17 cellular contexts compared by ENCODE assay signal in the genomic region with DNA sequence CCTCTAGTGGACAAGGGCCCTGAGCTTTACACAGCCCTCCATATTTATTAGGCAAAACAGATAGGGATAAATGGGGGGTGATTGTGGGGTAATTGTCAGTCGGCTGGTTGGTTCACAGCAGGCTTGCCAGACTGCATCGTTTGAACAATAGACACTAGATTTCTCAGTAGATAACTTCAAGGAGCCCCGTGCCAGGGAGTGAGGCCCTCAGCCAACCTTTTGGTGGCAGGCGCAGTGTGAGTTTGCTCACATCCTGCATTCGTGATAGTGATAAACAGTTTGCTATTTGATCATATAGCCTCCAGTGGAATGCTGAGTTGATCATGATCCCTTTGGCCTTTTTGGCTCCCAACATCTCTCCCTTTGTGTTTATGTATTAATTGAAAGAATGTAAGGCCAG. TPM values are rescaled to one million over a fixed set of nuclear protein-coding genes. Genes with fewer than 3 reads are reported as not detected.
DNase-seq lines count a peak whose midpoint lies in the region; ATAC-seq and TF ChIP-seq lines count a peak whose summit lies in the region.
"Had no signal": no experiment of that assay in that cellular context is flagged by ENCODE, and none has a peak within 500 bp of the region (broad histone marks: within the 10 kb centered on the region; RNA-seq: fewer than 3 reads in every experiment).

No MANE protein-coding gene starts in this region.

- no peak overlapping the region for H3K4me2 ChIP-seq in IMR-90 (ENCODE audit: low read depth, low read length)
- H3K4me2 ChIP-seq: A549, BLaER1 had no signal

- H3K9me3 Mint-ChIP-seq in neural crest cell, result no peaks in the 10 kb centered on the region
- H3K9me3 Mint-ChIP-seq: CD8-positive, alpha-beta memory T cell had no signal

- DNase-seq in IMR-90 (no peak), Panc1 (ENCODE audit: low read depth, low spot score) (no peak), neural crest cell (ENCODE audit: low read depth, low spot score) (no peak), AG08396 (ENCODE audit: low spot score) (no peak), posterior vena cava (ENCODE audit: low spot score) (no peak)
- DNase-seq: CD8-positive, alpha-beta memory T cell; KG1; NCI-H1092; NCI-H1694; NCI-H345; NCI-H524 treated with DMSO at 0.1 percent for 48 hours; SJCRH30 had no signal

- no peak overlapping the region for H2BK15ac ChIP-seq in IMR-90 (ENCODE audit: low read depth, low read length)

- H4K91ac ChIP-seq in IMR-90 (ENCODE audit: insufficient read depth, low read depth, low read length), result no peak overlapping the region

- intact Hi-C loops in IMR-90 (cut with micrococcal nuclease) (no loop called here), Panc1 (cut with micrococcal nuclease; ENCODE audit: unreplicated experiment) (no loop called here), posterior vena cava (cut with DNase I) (loop anchor here (5.0 to 10.0 kb wide), 4 partner anchors 92 to 402 kb away; partner anchors contain the start of genes APMAP (in 2 of the 2) and ACSS1 (in 1 of the 2))

- H3K36me3 ChIP-seq in IMR-90 (ENCODE audit: control insufficient read depth, insufficient read depth, low read length), result no peaks in the 10 kb centered on the region
- H3K36me3 ChIP-seq in Panc1 (ENCODE audit: control insufficient read depth, insufficient read depth, low read length), result peaks cover 2% of the 10 kb centered on the region; the same call in 1 of the 2 replicates
- H3K36me3 ChIP-seq: BLaER1, SJCRH30 had no signal

- peaks cover 5% of the 10 kb centered on the region for H3K9me1 ChIP-seq in IMR-90 (ENCODE audit: insufficient read depth, low read length)

- H3K56ac ChIP-seq in IMR-90 (ENCODE audit: extremely low read depth, insufficient read depth, low read length), result no peak overlapping the region

- peak overlapping the region; percentile 7; the same call in 1 of the 2 replicates for H3K4ac ChIP-seq in IMR-90 (ENCODE audit: low read depth, low read length)

- H3K23ac ChIP-seq in IMR-90 (ENCODE audit: low read depth, low read length), result no peak overlapping the region

- H3K79me1 ChIP-seq in IMR-90 (ENCODE audit: low read depth in 1 of 2, low read length in 2 of 2), result peaks cover 0 to 4% of the 10 kb centered on the region in 2 experiments; a peak in 1 of 4 replicates

- dilution Hi-C loops in IMR-90 (cut with HindIII; ENCODE audit: low sequenced_read_pairs, unreplicated experiment), result no loop called here

- H2AK5ac ChIP-seq in IMR-90 (ENCODE audit: low read depth, low read length), result no peak overlapping the region

- TF ChIP-seq CTCF in C4-2B (conservative IDR thresholded peaks at IDR 0.05), result no peak
- no peak for TF ChIP-seq CTCF in IMR-90 (conservative IDR thresholded peaks at IDR 0.05; ENCODE audit: low read depth, low read length)
- no peak for TF ChIP-seq CTCF in Panc1 (IDR thresholded peaks at IDR 0.05)
- no peak for TF ChIP-seq CTCF in neural crest cell (conservative IDR thresholded peaks at IDR 0.05)

- in situ Hi-C loops in IMR-90 (cut with MboI; ENCODE audit: low sequenced_read_pairs) (loop anchor here (25.0 kb wide), 1 partner anchor 757 kb away; no protein-coding TSS in a partner anchor), Panc1 (cut with HindIII; ENCODE audit: low pct_unique_long_range_greater_than_20kb, low sequenced_read_pairs) (no loop called here)

- no peak for TF ChIP-seq RAD21 in IMR-90 (IDR thresholded peaks at IDR 0.05; ENCODE audit: low read length)

- 51% methylated on average over 3 of the region's 5 CpGs; no CpG with 5 or more reads in 1 of the 2 experiments for WGBS in IMR-90 (ENCODE audit: extremely low coverage in 2 of 2, insufficient read length in 1 of 2), 2 experiments

- ATAC-seq in IMR-90 (ENCODE audit: low read depth) (no peak), Panc1 (no peak), GM18517 (IDR thresholded peaks at IDR 0.05; ENCODE audit: unreplicated experiment) (no peak), HG02981 (IDR thresholded peaks at IDR 0.05; ENCODE audit: unreplicated experiment) (no peak)
- ATAC-seq: A549 had no signal

- no peak overlapping the region for H2BK5ac ChIP-seq in IMR-90 (ENCODE audit: low read depth, low read length, poor library complexity, severe bottlenecking)

- H3K27me3 Mint-ChIP-seq in neural crest cell (ENCODE audit: low read depth), result no peaks in the 10 kb centered on the region

- peak overlapping the region; percentile 46 for H3K4me3 Mint-ChIP-seq in neural crest cell

- POLR2A ChIA-PET in IMR-90 (lab: Charles Lee; ENCODE audit: unreplicated experiment) (no interaction called here), Panc1 (lab: Charles Lee) (no interaction called here)

- CTCF ChIA-PET in IMR-90 (lab: Yijun Ruan, JAX) (no interaction called here), Panc1 (lab: Charles Lee) (no interaction called here)

- H4K5ac ChIP-seq in IMR-90 (ENCODE audit: low read depth, low read length), result no peak overlapping the region

- peaks cover 41% of the 10 kb centered on the region for H3K4me1 Mint-ChIP-seq in neural crest cell

- H3K4me3 ChIP-seq in IMR-90 (ENCODE audit: insufficient read depth, low read depth, low read length) (no peak overlapping the region), Panc1 (ENCODE audit: low read depth in 2 of 2, low read length in 2 of 2) (no peak overlapping the region)
- H3K4me3 ChIP-seq: A549, BLaER1, SJCRH30 had no signal

- no peak overlapping the region for H2BK120ac ChIP-seq in IMR-90 (ENCODE audit: low read depth, low read length)

- no peaks in the 10 kb centered on the region for H3K36me3 Mint-ChIP-seq in neural crest cell (ENCODE audit: low read depth)

- no peak for TF ChIP-seq POLR2A in IMR-90 (IDR thresholded peaks at IDR 0.05; ENCODE audit: low read depth, low read length)

- no peak overlapping the region for H3K27ac Mint-ChIP-seq in neural crest cell (ENCODE audit: unreplicated experiment)

- H3K9me3 ChIP-seq in IMR-90 (ENCODE audit: control insufficient read depth, insufficient read depth, low read length) (no peaks in the 10 kb centered on the region), Panc1 (ENCODE audit: control insufficient read depth, insufficient read depth, low read depth, low read length) (no peaks in the 10 kb centered on the region)
- H3K9me3 ChIP-seq: A549, BLaER1, SJCRH30 had no signal

- no peak overlapping the region for H3K14ac ChIP-seq in IMR-90 (replicated peaks; ENCODE audit: low read depth, low read length)

- BruUV-seq in IMR-90 (replicated peaks; lab: Mats Ljungman, UMichigan) (no TSS peak), Panc1 (replicated peaks; lab: Mats Ljungman, UMichigan) (no TSS peak)

- H3K9ac ChIP-seq in IMR-90 (ENCODE audit: low read depth, low read length), result no peak overlapping the region
- H3K9ac ChIP-seq: BLaER1 had no signal

- no peak overlapping the region for H2AK9ac ChIP-seq in IMR-90 (replicated peaks; ENCODE audit: low read depth, low read length, poor library complexity)

- H3K27me3 ChIP-seq in IMR-90 (ENCODE audit: control insufficient read depth, insufficient read depth, low read length) (no peaks in the 10 kb centered on the region), Panc1 (ENCODE audit: control insufficient read depth, insufficient read depth, low read length) (no peaks in the 10 kb centered on the region)
- H3K27me3 ChIP-seq: BLaER1, SJCRH30 had no signal

- no peak overlapping the region for H2BK20ac ChIP-seq in IMR-90 (ENCODE audit: low read depth, low read length)

- H2AFZ ChIP-seq in IMR-90 (replicated peaks; ENCODE audit: low read length, poor library complexity), result no peak overlapping the region

- no peak overlapping the region for H4K8ac ChIP-seq in IMR-90 (ENCODE audit: low read depth in 2 of 2, low read length in 2 of 2)

- H4K20me1 ChIP-seq in IMR-90 (ENCODE audit: insufficient read depth, low read length), result peaks cover 5% of the 10 kb centered on the region; the same call in 1 of the 2 replicates

- H3K18ac ChIP-seq in IMR-90 (ENCODE audit: low read depth, low read length), result no peak overlapping the region

- H3K27ac ChIP-seq in C4-2B, result peak overlapping the region; percentile 35; the same call in 1 of the 2 replicates
- no peak overlapping the region for H3K27ac ChIP-seq in IMR-90 (ENCODE audit: insufficient read depth, low read length)
- peak overlapping the region; percentile 77 for H3K27ac ChIP-seq in Panc1 (ENCODE audit: low read length)
- H3K27ac ChIP-seq: BLaER1, SJCRH30 had no signal

- H3K4me1 ChIP-seq in IMR-90 (ENCODE audit: control insufficient read depth, insufficient read depth, low read length) (peaks cover 5% of the 10 kb centered on the region; the same call in 1 of the 2 replicates), Panc1 (ENCODE audit: control insufficient read depth, insufficient read depth, low read length) (peaks cover 45% of the 10 kb centered on the region)

TF ChIP-seq in IMR-90, 13 proteins besides CTCF, POLR2A, EP300 and RAD21:
- TF ChIP-seq, protein P1, sequence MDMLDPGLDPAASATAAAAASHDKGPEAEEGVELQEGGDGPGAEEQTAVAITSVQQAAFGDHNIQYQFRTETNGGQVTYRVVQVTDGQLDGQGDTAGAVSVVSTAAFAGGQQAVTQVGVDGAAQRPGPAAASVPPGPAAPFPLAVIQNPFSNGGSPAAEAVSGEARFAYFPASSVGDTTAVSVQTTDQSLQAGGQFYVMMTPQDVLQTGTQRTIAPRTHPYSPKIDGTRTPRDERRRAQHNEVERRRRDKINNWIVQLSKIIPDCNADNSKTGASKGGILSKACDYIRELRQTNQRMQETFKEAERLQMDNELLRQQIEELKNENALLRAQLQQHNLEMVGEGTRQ (IDR thresholded peaks at IDR 0.05; ENCODE audit: low read depth, low read length), result no peak
- no peak for TF ChIP-seq CHD1 (IDR thresholded peaks at IDR 0.05; ENCODE audit: low read depth, low read length)

RNA-seq across cellular contexts. Expression of gene ABHD12, which starts 3.6 kb away (rescaled TPM):
- 64.2 and 80.7 TPM in 2 replicates for total RNA-seq in IMR-90 (2012; rRNA removed)
- polyA plus RNA-seq in IMR-90 (2012; rRNA removed), result 84.0 and 108 TPM in 2 replicates
- polyA plus RNA-seq in IMR-90 (2012; cell fraction: cytosol; rRNA removed), result 66.3 and 83.3 TPM in 2 replicates
- 61.1 and 62.6 TPM in 2 replicates for polyA plus RNA-seq in IMR-90 (2012; cell fraction: nucleus; rRNA removed; ENCODE audit: low replicate concordance)
- total RNA-seq in Panc1 (2021; ENCODE audit: unreplicated experiment), result 90.9 TPM
- 116 TPM for polyA plus RNA-seq in Panc1 (2012; ENCODE audit: insufficient read length)
- total RNA-seq in neural crest cell, result 51.3 and 51.6 TPM in 2 replicates
- total RNA-seq in posterior vena cava, result 10 to 100 TPM; 29.3 to 32.7 TPM

RNA-seq across cellular contexts. Expression of gene GINS1, which starts 13.2 kb away (rescaled TPM):
- total RNA-seq in IMR-90 (2012; rRNA removed) (6.6 and 12.2 TPM in 2 replicates), Panc1 (2021; ENCODE audit: unreplicated experiment) (36.0 TPM), neural crest cell (53.9 and 56.5 TPM in 2 replicates), posterior vena cava (under 1 TPM; 0.69 to 0.81 TPM)
- 4.1 and 4.9 TPM in 2 replicates for polyA plus RNA-seq in IMR-90 (2012; rRNA removed)
- 0.90 and 2.2 TPM in 2 replicates for polyA plus RNA-seq in IMR-90 (2012; cell fraction: cytosol; rRNA removed)
- polyA plus RNA-seq in IMR-90 (2012; cell fraction: nucleus; rRNA removed; ENCODE audit: low replicate concordance), result 0.63 and 2.9 TPM in 2 replicates
- polyA plus RNA-seq in Panc1 (2012; ENCODE audit: insufficient read length), result 10.0 TPM

Comparison
In these comparisons a context has a peak if more than half of its experiments do, and no peak if none do; other contexts are left out.
1. intact Hi-C loops: an anchor here in posterior vena cava (5.0 to 10.0 kb wide); none called in IMR-90 and Panc1.